ENCODE assay signal across 12 cellular contexts in genomic region chr12:49664167-49664566, GRCh38. TPM values are rescaled to one million over a fixed set of nuclear protein-coding genes. Genes with fewer than 3 reads are reported as not detected.
DNase-seq lines count a peak whose midpoint lies in the region; ATAC-seq and TF ChIP-seq lines count a peak whose summit lies in the region.
"Had no signal": no experiment of that assay in that cellular context is flagged by ENCODE, and none has a peak within 500 bp of the region (broad histone marks: within the 10 kb centered on the region; RNA-seq: fewer than 3 reads in every experiment).

No MANE protein-coding gene starts in this region.

- peaks cover 65 to 90% (median 82%) of the 10 kb centered on the region in 3 donors for H3K4me1 Mint-ChIP-seq in CD8-positive, alpha-beta memory T cell
- H3K4me1 Mint-ChIP-seq in effector memory CD8-positive, alpha-beta T cell (ENCODE audit: low read depth in 2 of 2), result peaks cover 60% of the 10 kb centered on the region in 2 donors

- peak overlapping the region in 4 of 7 donors; percentile 23 to 63 (median 41) for H3K4me3 Mint-ChIP-seq in CD8-positive, alpha-beta memory T cell
- peak overlapping the region; percentile 71 to 74 for H3K4me3 Mint-ChIP-seq in effector memory CD8-positive, alpha-beta T cell

- peaks cover 80% of the 10 kb centered on the region for H3K79me2 ChIP-seq in OCI-LY3 (ENCODE audit: low read length)
- H3K79me2 ChIP-seq in trophoblast cell (ENCODE audit: control insufficient read depth, insufficient read depth, low read length, poor library complexity), result no peaks in the 10 kb centered on the region
- H3K79me2 ChIP-seq: hepatocyte had no signal

- H4K20me1 ChIP-seq in OCI-LY3 (ENCODE audit: insufficient read depth, low read length), result no peaks in the 10 kb centered on the region

- H4K91ac ChIP-seq in trophoblast cell (ENCODE audit: low read depth, low read length), result peak overlapping the region; percentile 90

- peaks cover 6 to 24% (median 9%) of the 10 kb centered on the region in 3 donors for H3K36me3 Mint-ChIP-seq in CD8-positive, alpha-beta memory T cell
- H3K36me3 Mint-ChIP-seq in effector memory CD8-positive, alpha-beta T cell (ENCODE audit: insufficient read depth), result peaks cover 10% of the 10 kb centered on the region

- no peak for ATAC-seq in effector memory CD8-positive, alpha-beta T cell (replicated peaks)
- ATAC-seq in GM18520 (IDR thresholded peaks at IDR 0.05; ENCODE audit: unreplicated experiment) (no peak), HG02970 (IDR thresholded peaks at IDR 0.05; ENCODE audit: low FRiP score, unreplicated experiment) (no peak)

- peak overlapping the region; percentile 71 for H3K18ac ChIP-seq in trophoblast cell (ENCODE audit: low read length)

- H3K9me3 Mint-ChIP-seq in CD8-positive, alpha-beta memory T cell, result no peaks in the 10 kb centered on the region
- H3K9me3 Mint-ChIP-seq in effector memory CD8-positive, alpha-beta T cell, result no peaks in the 10 kb centered on the region

- H3K9ac ChIP-seq in OCI-LY3 (ENCODE audit: low read length) (peak overlapping the region; percentile 49; the same call in 1 of the 2 replicates), trophoblast cell (ENCODE audit: low read length) (no peak overlapping the region)

- H3K27me3 Mint-ChIP-seq in CD8-positive, alpha-beta memory T cell, result no peaks in the 10 kb centered on the region
- H3K27me3 Mint-ChIP-seq in effector memory CD8-positive, alpha-beta T cell, result no peaks in the 10 kb centered on the region

- H3K4me3 ChIP-seq in CD8-positive, alpha-beta memory T cell (ENCODE audit: low read length), result no peak overlapping the region
- H3K4me3 ChIP-seq in OCI-LY3 (ENCODE audit: low read length) (no peak overlapping the region), trophoblast cell (ENCODE audit: low read depth, low read length) (no peak overlapping the region)
- H3K4me3 ChIP-seq: hepatocyte had no signal

- peak overlapping the region; percentile 66 for H3K14ac ChIP-seq in trophoblast cell (ENCODE audit: low read length)

- no peak overlapping the region for H3K27ac ChIP-seq in CD8-positive, alpha-beta memory T cell (ENCODE audit: low read depth, low read length)
- H3K27ac ChIP-seq in OCI-LY3 (ENCODE audit: low read length) (peak overlapping the region; percentile 88), trophoblast cell (ENCODE audit: low read depth, low read length) (peak overlapping the region; percentile 61)

- H3K27me3 ChIP-seq in CD8-positive, alpha-beta memory T cell (ENCODE audit: insufficient read depth, low read length, poor library complexity, severe bottlenecking), result no peaks in the 10 kb centered on the region
- H3K27me3 ChIP-seq in OCI-LY3 (ENCODE audit: low read depth, low read length) (no peaks in the 10 kb centered on the region), trophoblast cell (ENCODE audit: insufficient read depth, low read length) (no peaks in the 10 kb centered on the region)
- H3K27me3 ChIP-seq: hepatocyte had no signal

- H3K4me2 ChIP-seq in OCI-LY3 (ENCODE audit: low read length) (peak overlapping the region; percentile 62), trophoblast cell (ENCODE audit: low read length) (no peak overlapping the region)
- H3K4me2 ChIP-seq: hepatocyte had no signal

- no peak overlapping the region for H3K23ac ChIP-seq in trophoblast cell (ENCODE audit: low read length)

- peaks cover 67% of the 10 kb centered on the region for H3K4me1 ChIP-seq in CD8-positive, alpha-beta memory T cell (ENCODE audit: insufficient read depth, low read length)
- H3K4me1 ChIP-seq in OCI-LY3 (ENCODE audit: low read length), result peaks cover 83% of the 10 kb centered on the region
- peaks cover 16 to 24% of the 10 kb centered on the region in 2 experiments for H3K4me1 ChIP-seq in trophoblast cell (ENCODE audit: control insufficient read depth in 1 of 2, insufficient read depth in 2 of 2, low read length in 2 of 2)

- H2AFZ ChIP-seq in OCI-LY3 (ENCODE audit: low read depth, low read length), result no peak overlapping the region
- H2AFZ ChIP-seq in trophoblast cell (ENCODE audit: insufficient read depth, low read length, poor library complexity), result peak overlapping the region; percentile 67
- H2AFZ ChIP-seq: hepatocyte had no signal

- peak overlapping the region; percentile 51 for H3K4ac ChIP-seq in trophoblast cell (ENCODE audit: low read depth, low read length)

- H2BK5ac ChIP-seq in trophoblast cell (ENCODE audit: low read depth, low read length, poor library complexity), result peak overlapping the region; percentile 79

- H2BK120ac ChIP-seq in trophoblast cell (ENCODE audit: insufficient read depth, low read length, poor library complexity), result peak overlapping the region; percentile 74

- peaks cover 4% of the 10 kb centered on the region for H3K36me3 ChIP-seq in CD8-positive, alpha-beta memory T cell (ENCODE audit: insufficient read depth, low read length)
- H3K36me3 ChIP-seq in OCI-LY3 (replicated peaks; ENCODE audit: low read depth, low read length), result peaks cover 49% of the 10 kb centered on the region
- H3K36me3 ChIP-seq in trophoblast cell (ENCODE audit: control insufficient read depth in 1 of 2, insufficient read depth in 2 of 2, low read length in 2 of 2), result no peaks in the 10 kb centered on the region

- H3K27ac Mint-ChIP-seq in CD8-positive, alpha-beta memory T cell, result peak overlapping the region; percentile 75 to 100 (median 98)
- peak overlapping the region; percentile 97 to 98 for H3K27ac Mint-ChIP-seq in effector memory CD8-positive, alpha-beta T cell

- peak overlapping the region; percentile 96 for H2AK5ac ChIP-seq in trophoblast cell (ENCODE audit: low read length)

- POLR2A ChIA-PET in CD8-positive, alpha-beta memory T cell (lab: Charles Lee), result interaction anchor here (1.6 kb wide), 1 partner anchor 35 kb away, joined by 7 read pairs; no protein-coding TSS in a partner anchor

- H3K79me1 ChIP-seq in trophoblast cell (ENCODE audit: low read length), result peaks cover 12% of the 10 kb centered on the region

- no CpG with 5 or more reads among the region's 4 CpGs for WGBS in trophoblast cell (ENCODE audit: extremely low coverage, insufficient coverage, insufficient read length)

- H2BK12ac ChIP-seq in trophoblast cell (ENCODE audit: low read length), result peak overlapping the region; percentile 96

- H4K8ac ChIP-seq in trophoblast cell (ENCODE audit: low read depth, low read length), result peak overlapping the region; percentile 50

- peak overlapping the region; percentile 43 for H4K12ac ChIP-seq in trophoblast cell (ENCODE audit: low read depth, low read length)

- no peak for TF ChIP-seq CTCF in OCI-LY3 (IDR thresholded peaks at IDR 0.05; ENCODE audit: low read depth, low read length)

- H3K9me3 ChIP-seq in CD8-positive, alpha-beta memory T cell (ENCODE audit: low read length), result no peaks in the 10 kb centered on the region
- H3K9me3 ChIP-seq in OCI-LY3 (ENCODE audit: insufficient read depth, low read length), result no peaks in the 10 kb centered on the region
- no peaks in the 10 kb centered on the region for H3K9me3 ChIP-seq in trophoblast cell (ENCODE audit: insufficient read depth, low read depth, low read length)

- DNase-seq in CD8-positive, alpha-beta memory T cell, result no peak
- DNase-seq in effector memory CD8-positive, alpha-beta T cell, result no peak
- DNase-seq in trophoblast cell (peak in 1 of 2 donors; percentile 27), HK-2 (ENCODE audit: unreplicated experiment) (no peak), DMS114 treated with DMSO at 0.1 percent for 48 hours (lab: John Stamatoyannopoulos, UW; ENCODE audit: unreplicated experiment) (no peak)
- DNase-seq: KBM-7, NCI-H345 had no signal

- CTCF ChIA-PET in CD8-positive, alpha-beta memory T cell (lab: Charles Lee), result interaction anchor here (2.7 to 14.4 kb wide), 3 partner anchors 10 to 42 kb away, joined by 17 to 120 read pairs (median 20); partner anchors contain the start of gene FMNL3

RNA-seq across cellular contexts. Expression of gene PRPF40B, which starts 40.8 kb away (rescaled TPM):
- total RNA-seq in CD8-positive, alpha-beta memory T cell, result 1 to 10 TPM; 9.0 to 9.9 TPM
- polyA plus RNA-seq in CD8-positive, alpha-beta memory T cell, result 2.0 TPM
- 6.0 and 6.4 TPM in 2 replicates for polyA plus RNA-seq in trophoblast cell (2013)

RNA-seq across cellular contexts. Expression of gene FMNL3, which starts 43.0 kb away (rescaled TPM):
- 10 to 100 TPM; 35.8 to 36.7 TPM for total RNA-seq in CD8-positive, alpha-beta memory T cell
- polyA plus RNA-seq in CD8-positive, alpha-beta memory T cell, result 6.3 TPM
- 4.6 and 4.8 TPM in 2 replicates for polyA plus RNA-seq in trophoblast cell (2013)

RNA-seq across cellular contexts. Expression of gene FAM186B, which starts 58.7 kb away (rescaled TPM):
- total RNA-seq in CD8-positive, alpha-beta memory T cell, result under 1 TPM; 0.11 to 0.15 TPM
- polyA plus RNA-seq in CD8-positive, alpha-beta memory T cell, result not detected
- polyA plus RNA-seq in trophoblast cell (2013), result 0.03 and 0.08 TPM in 2 replicates
- polyA plus RNA-seq: neural cell had no signal
